In the genomic region with DNA sequence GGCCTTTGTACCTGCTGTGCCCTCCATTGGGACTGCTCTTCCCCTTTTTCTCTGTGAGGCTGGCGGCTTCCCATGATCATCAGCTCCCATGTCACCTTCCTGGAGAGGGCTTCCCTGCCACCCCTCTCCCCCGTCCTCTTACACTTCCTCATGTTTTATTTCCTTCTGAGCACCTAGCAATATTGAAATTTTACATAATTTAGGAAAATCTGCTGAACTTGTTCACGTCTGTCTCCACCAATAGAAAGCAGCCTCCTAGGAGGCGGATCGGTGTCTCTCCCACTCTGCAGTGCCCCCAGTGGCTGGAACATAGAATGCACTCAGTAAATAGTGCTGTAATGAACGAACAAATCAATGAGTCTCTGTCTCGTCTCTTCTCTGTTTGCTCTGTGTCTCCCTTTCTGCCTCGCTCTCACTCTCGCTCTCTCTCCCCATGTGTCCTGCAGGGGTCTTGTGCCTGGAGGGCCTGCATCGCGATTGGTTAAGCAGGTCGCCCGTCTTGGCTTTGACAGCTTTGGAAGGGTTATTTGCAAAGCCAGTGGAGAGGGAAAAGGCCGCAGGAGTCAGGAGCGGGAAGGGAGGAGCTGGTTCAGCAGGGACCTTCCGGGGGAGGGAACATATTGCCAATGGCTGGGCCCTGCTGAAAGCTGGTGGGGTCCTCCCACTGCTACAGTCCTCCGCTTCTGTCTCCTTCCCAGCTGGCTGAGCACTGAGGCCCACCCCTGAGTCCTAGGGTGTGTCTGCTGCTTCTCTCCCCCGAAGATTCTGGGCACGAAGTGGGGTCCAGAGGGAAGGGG, we compare ENCODE assay signal across 8 cellular contexts. TPM values are rescaled to one million over a fixed set of nuclear protein-coding genes. Genes with fewer than 3 reads are reported as not detected.
DNase-seq lines count a peak whose midpoint lies in the region; ATAC-seq and TF ChIP-seq lines count a peak whose summit lies in the region.

No MANE protein-coding gene starts in this region.

- no peaks in the 10 kb centered on the region for H3K27me3 ChIP-seq in H7 (ENCODE audit: control insufficient read depth, insufficient read depth, low read length)

- peak overlapping the region; percentile 27 for H3K4me3 ChIP-seq in H7 (ENCODE audit: insufficient read depth, low read depth, low read length)
- H3K4me3 ChIP-seq in coronary artery: peak overlapping the region; percentile 62

- H3K27ac ChIP-seq in coronary artery: peak overlapping the region; percentile 11 to 64

- DNase-seq in C1 segment of cervical spinal cord (lab: John Stamatoyannopoulos, UW): peak in 12 of 14 donors; percentile 61 to 85 (median 78)
- DNase-seq in H7: peak; percentile 88
- peak; percentile 16 for DNase-seq in NCI-H226
- peak; percentile 23 for DNase-seq in activated CD4-positive, alpha-beta T cell treated with anti-CD3 and anti-CD28 coated beads for 1 hour
- peak; percentile 79 for DNase-seq in coronary artery (ENCODE audit: low spot score)
- peak; percentile 69 for DNase-seq in left lobe of liver (ENCODE audit: low spot score)
- peak; percentile 64 for DNase-seq in stimulated activated CD4-positive, alpha-beta T cell treated with anti-CD3 and anti-CD28 coated beads, Interleukin-1b, Interleukin-23, amount 100 ng/mL, for 48 hours

- ATAC-seq in left lobe of liver (peak; percentile 97), GM21515 (IDR thresholded peaks at IDR 0.05; ENCODE audit: unreplicated experiment) (no peak)

- TF ChIP-seq CTCF in coronary artery (IDR thresholded peaks at IDR 0.05): peak; percentile 90

- H3K36me3 ChIP-seq in H7 (replicated peaks; ENCODE audit: control insufficient read depth, insufficient read depth, low read length): no peaks in the 10 kb centered on the region

RNA-seq across cellular contexts. Expression of a gene that starts 12.1 kb away (rescaled TPM):
- not detected in 2 replicates for total RNA-seq in H7 (2014; rRNA removed; shearing (Covaris generic))
- total RNA-seq in left lobe of liver: not detected

RNA-seq across cellular contexts. Expression of a gene that starts 49.2 kb away (rescaled TPM):
- 3.9 and 9.1 TPM in 2 replicates for total RNA-seq in H7 (2014; rRNA removed; shearing (Covaris generic))
- 1.9 TPM for total RNA-seq in left lobe of liver

Comparison
In these comparisons a context has a peak if more than half of its experiments do, and no peak if none do; other contexts are left out.
1. DNase-seq: peak in every context shown above with its lines; median percentile 88 in H7; 79 in coronary artery; 78 in C1 segment of cervical spinal cord; 69 in left lobe of liver; 64 in stimulated activated CD4-positive, alpha-beta T cell treated with anti-CD3 and anti-CD28 coated beads, Interleukin-1b, Interleukin-23, amount 100 ng/mL, for 48 hours; 23 in activated CD4-positive, alpha-beta T cell treated with anti-CD3 and anti-CD28 coated beads for 1 hour; 16 in NCI-H226.